Comparison of ENCODE assay signal across 8 cellular contexts in genomic region chr12:51814311-51815088, GRCh38. TPM values are rescaled to one million over a fixed set of nuclear protein-coding genes. Genes with fewer than 3 reads are reported as not detected.
DNase-seq lines count a peak whose midpoint lies in the region; ATAC-seq and TF ChIP-seq lines count a peak whose summit lies in the region.

No MANE protein-coding gene starts in this region.

- H3K4me1 ChIP-seq in esophagus muscularis mucosa (peaks cover 8 to 18% (median 15%) of the 10 kb centered on the region in 4 donors), mucosa of rectum (ENCODE audit: control insufficient read depth in 2 of 2, insufficient read depth in 2 of 2, low read length in 2 of 2) (peaks cover 3 to 8% of the 10 kb centered on the region in 2 donors)

- ATAC-seq in GM18498 (IDR thresholded peaks at IDR 0.05; ENCODE audit: unreplicated experiment) (peak; percentile 43), GM19023 (IDR thresholded peaks at IDR 0.05; ENCODE audit: unreplicated experiment) (no peak), GM21367 (IDR thresholded peaks at IDR 0.05; ENCODE audit: unreplicated experiment) (no peak)

- intact Hi-C loops in esophagus muscularis mucosa (cut with DNase I) = no loop called here

- TF ChIP-seq POLR2A in esophagus muscularis mucosa (IDR thresholded peaks at IDR 0.05; ENCODE audit: low read depth) = no peak

- TF ChIP-seq CTCF in esophagus muscularis mucosa (IDR thresholded peaks at IDR 0.05) = peak; percentile 44 to 62 (median 55)

- DNase-seq in NCI-H748 (lab: John Stamatoyannopoulos, UW; ENCODE audit: unreplicated experiment) (peak; percentile 78), esophagus muscularis mucosa (ENCODE audit: extremely low spot score) (no peak)
- DNase-seq in activated T-cell treated with anti-CD3 and anti-CD28 coated beads, Interleukin-2, amount 50 U/mL, for 48 hours = peak; percentile 74 to 84
- DNase-seq in stimulated activated CD8-positive, alpha-beta memory T cell treated with anti-CD3 and anti-CD28 coated beads, Interleukin-7, amount 100 ng/mL, for 1 hour (ENCODE audit: low read depth in 2 of 2) = peak; percentile 31 to 40

- H3K27ac ChIP-seq in esophagus muscularis mucosa (replicated peaks in 1 of 4) (peak overlapping the region; percentile 68 to 81 (median 73)), mucosa of rectum (ENCODE audit: low read depth in 2 of 2, low read length in 2 of 2) (peak overlapping the region; percentile 56 to 64)

- H3K4me3 ChIP-seq in esophagus muscularis mucosa (peak overlapping the region; percentile 59 to 66 (median 62)), mucosa of rectum (ENCODE audit: low read length in 2 of 2) (peak overlapping the region; percentile 66 to 70)

- H3K9ac ChIP-seq in mucosa of rectum (ENCODE audit: low read depth in 1 of 2, low read length in 2 of 2) = peak overlapping the region; percentile 72 to 82

- H3K27me3 ChIP-seq in esophagus muscularis mucosa = peaks cover 0 to 54% (median 4%) of the 10 kb centered on the region in 4 donors
- no peaks in the 10 kb centered on the region for H3K27me3 ChIP-seq in mucosa of rectum (ENCODE audit: control insufficient read depth in 2 of 2, insufficient read depth in 2 of 2, low read length in 2 of 2)

- H3K9me3 ChIP-seq in esophagus muscularis mucosa = no peaks in the 10 kb centered on the region
- no peaks in the 10 kb centered on the region for H3K9me3 ChIP-seq in mucosa of rectum (ENCODE audit: control insufficient read depth in 2 of 2, low read length in 2 of 2)

- no peak for TF ChIP-seq EP300 in esophagus muscularis mucosa (IDR thresholded peaks at IDR 0.05)

- WGBS in esophagus muscularis mucosa = 8% methylated on average over 18 of the region's 100 CpGs

- H3K36me3 ChIP-seq in esophagus muscularis mucosa (no peaks in the 10 kb centered on the region), mucosa of rectum (ENCODE audit: control insufficient read depth in 2 of 2, insufficient read depth in 2 of 2, low read length in 2 of 2) (no peaks in the 10 kb centered on the region)

RNA-seq across cellular contexts. Expression of gene FIGNL2, which starts 34.0 kb away (rescaled TPM):
- under 1 TPM; 0.23 to 0.42 (median 0.36) TPM for total RNA-seq in esophagus muscularis mucosa
